In genomic region chr19:45451181-45451849, GRCh38 we compare ENCODE assay signal across 8 cellular contexts. TPM values are rescaled to one million over a fixed set of nuclear protein-coding genes. Genes with fewer than 3 reads are reported as not detected.
A peak's percentile ranks its signal among the peaks of the same experiment; 100 is the strongest.
DNase-seq lines count a peak whose midpoint lies in the region; ATAC-seq and TF ChIP-seq lines count a peak whose summit lies in the region.

No MANE protein-coding gene starts in this region.

- H3K4me3 ChIP-seq in MG63 (peak overlapping the region; percentile 70), heart left ventricle (peak overlapping the region; percentile 35 to 80 (median 63)), rectal smooth muscle tissue (ENCODE audit: low read length) (peak overlapping the region; percentile 92)

- ATAC-seq in heart left ventricle (peak in 1 of 4 donors; percentile 10), HG03520 (IDR thresholded peaks at IDR 0.05; ENCODE audit: unreplicated experiment) (no peak)

- no peak for TF ChIP-seq POLR2A in heart left ventricle (IDR thresholded peaks at IDR 0.05)

- H3K4me1 ChIP-seq in heart left ventricle (peaks cover 3 to 53% (median 27%) of the 10 kb centered on the region in 12 donors), rectal smooth muscle tissue (ENCODE audit: control insufficient read depth, insufficient read depth, low read length) (peaks cover 17% of the 10 kb centered on the region)

- no peak for TF ChIP-seq CTCF in heart left ventricle (IDR thresholded peaks at IDR 0.05)

- 6 to 10% (median 9%) methylated on average over 15 to 21 of the region's 21 CpGs for WGBS in heart left ventricle, 4 donors

- intact Hi-C loops in heart left ventricle (cut with DNase I) = loop anchor here in 2 of 10 donors (2.0 kb wide), 1 partner anchor 17 kb away; no protein-coding TSS in a partner anchor

- peak overlapping the region; percentile 96 for H3K9ac ChIP-seq in rectal smooth muscle tissue (ENCODE audit: low read length)

- peak overlapping the region; percentile 27 to 90 (median 74) for H3K27ac ChIP-seq in heart left ventricle
- H3K27ac ChIP-seq in rectal smooth muscle tissue (ENCODE audit: low read depth, low read length) = peak overlapping the region; percentile 90

- no peaks in the 10 kb centered on the region for H3K36me3 ChIP-seq in MG63
- H3K36me3 ChIP-seq in heart left ventricle = no peaks in the 10 kb centered on the region
- H3K36me3 ChIP-seq in rectal smooth muscle tissue (ENCODE audit: control insufficient read depth, insufficient read depth, low read length) = no peaks in the 10 kb centered on the region

- H3K27me3 ChIP-seq in MG63 (no peaks in the 10 kb centered on the region), heart left ventricle (no peaks in the 10 kb centered on the region), rectal smooth muscle tissue (ENCODE audit: control insufficient read depth, insufficient read depth, low read length) (no peaks in the 10 kb centered on the region)

- DNase-seq in DMS 273 (lab: John Stamatoyannopoulos, UW; ENCODE audit: unreplicated experiment) (peak; percentile 38), DMS 273 treated with DMSO at 0.1 percent for 48 hours (lab: John Stamatoyannopoulos, UW) (no peak), MG63 (no peak), heart left ventricle (peak in 2 of 5 donors; percentile 31 to 38), NCI-H510A treated with DMSO at 0.1 percent for 48 hours (lab: John Stamatoyannopoulos, UW) (no peak)
- DNase-seq in activated effector memory CD4-positive, alpha-beta T cell treated with anti-CD3 and anti-CD28 coated beads, Interleukin-2, amount 50 U/mL, for 16 hours = peak; percentile 84

- H3K9me3 ChIP-seq in MG63 (no peaks in the 10 kb centered on the region), heart left ventricle (no peaks in the 10 kb centered on the region)

RNA-seq across cellular contexts. Expression of gene FOSB, which starts 16.5 kb away (rescaled TPM):
- total RNA-seq in MG63 (2014; rRNA removed; shearing (Covaris generic); ENCODE audit: low replicate concordance) = 0.33 TPM in 1 of 2 replicates, not detected in the other
- 100 to 1,000 TPM in 1 of 9 donors, 10 to 100 TPM in 1, 1 to 10 TPM in 4, under 1 TPM in 3; 0.23 to 107 (median 1.1) TPM for total RNA-seq in heart left ventricle
- polyA plus RNA-seq in heart left ventricle = 1 to 10 TPM; 1.4 to 8.0 TPM

RNA-seq across cellular contexts. Expression of gene ERCC1, which starts 27.6 kb away (rescaled TPM):
- 118 and 167 TPM in 2 replicates for total RNA-seq in MG63 (2014; rRNA removed; shearing (Covaris generic); ENCODE audit: low replicate concordance)
- 100 to 1,000 TPM; 104 to 156 (median 121) TPM for total RNA-seq in heart left ventricle
- polyA plus RNA-seq in heart left ventricle = 100 to 1,000 TPM; 120 to 294 TPM

RNA-seq across cellular contexts. Expression of gene POLR1G, which starts 44.9 kb away (rescaled TPM):
- 27.1 and 44.0 TPM in 2 replicates for total RNA-seq in MG63 (2014; rRNA removed; shearing (Covaris generic); ENCODE audit: low replicate concordance)
- 10 to 100 TPM in 1 of 9 donors, 1 to 10 TPM in 8; 4.4 to 10.6 (median 6.9) TPM for total RNA-seq in heart left ventricle
- 1 to 10 TPM; 6.7 to 8.5 TPM for polyA plus RNA-seq in heart left ventricle

RNA-seq across cellular contexts. Expression of gene RTN2, which starts 45.5 kb away (rescaled TPM):
- total RNA-seq in MG63 (2014; rRNA removed; shearing (Covaris generic); ENCODE audit: low replicate concordance) = 4.9 and 6.1 TPM in 2 replicates
- 10 to 100 TPM; 12.9 to 33.0 (median 26.9) TPM for total RNA-seq in heart left ventricle
- polyA plus RNA-seq in heart left ventricle = 10 to 100 TPM; 12.1 to 14.2 TPM

RNA-seq across cellular contexts. Expression of gene PPP1R13L, which starts 46.4 kb away (rescaled TPM):
- 5.5 and 7.3 TPM in 2 replicates for total RNA-seq in MG63 (2014; rRNA removed; shearing (Covaris generic); ENCODE audit: low replicate concordance)
- total RNA-seq in heart left ventricle = 100 to 1,000 TPM in 7 of 9 donors, 10 to 100 TPM in 2; 92.3 to 400 (median 139) TPM
- polyA plus RNA-seq in heart left ventricle = 100 to 1,000 TPM; 102 to 174 TPM

Comparison
In these comparisons a context has a peak if more than half of its experiments do, and no peak if none do; other contexts are left out.
1. DNase-seq: peak in DMS 273 (single experiment) and activated effector memory CD4-positive, alpha-beta T cell treated with anti-CD3 and anti-CD28 coated beads, Interleukin-2, amount 50 U/mL, for 16 hours (single experiment); none in DMS 273 treated with DMSO at 0.1 percent for 48 hours (single experiment), MG63 (single experiment) and NCI-H510A treated with DMSO at 0.1 percent for 48 hours (single experiment).
2. Peak in every context shown above with its lines, with median percentiles within 50 percentile points of each other: H3K4me3 ChIP-seq.